Comparison of ENCODE assay signal across 9 cellular contexts in the genomic region with DNA sequence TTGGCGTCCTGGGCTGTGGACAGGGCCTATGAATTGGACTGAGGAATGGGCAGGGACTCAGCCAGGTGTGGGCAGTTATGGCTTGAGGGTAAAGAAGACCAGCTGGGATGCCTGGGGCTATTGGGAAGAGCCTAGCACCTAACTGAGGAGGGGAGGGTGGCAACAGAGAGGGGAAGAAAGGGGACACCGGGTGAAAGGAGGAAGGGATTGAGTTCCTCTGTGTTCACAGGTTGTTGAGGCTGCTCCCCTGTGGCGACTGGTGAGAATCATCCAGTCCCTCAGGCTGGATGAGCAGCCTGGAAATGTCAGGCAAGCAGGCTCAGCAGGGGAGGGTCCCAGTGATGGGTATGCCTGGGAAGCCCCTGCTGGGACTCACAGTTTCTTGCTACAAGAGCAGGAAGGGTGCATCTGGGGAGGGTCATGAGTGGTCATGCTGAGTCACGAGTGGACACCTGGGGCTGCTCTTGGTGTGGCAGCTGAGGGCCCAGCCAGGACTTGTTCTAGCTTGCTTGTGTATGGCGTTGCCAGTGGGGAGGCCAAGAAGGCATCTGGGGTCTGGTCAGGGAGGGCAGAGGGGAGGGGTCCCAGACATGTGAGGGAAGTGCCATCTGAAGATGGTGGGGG. TPM values are rescaled to one million over a fixed set of nuclear protein-coding genes. Genes with fewer than 3 reads are reported as not detected.
A peak's percentile ranks its signal among the peaks of the same experiment; 100 is the strongest.
DNase-seq lines count a peak whose midpoint lies in the region; ATAC-seq and TF ChIP-seq lines count a peak whose summit lies in the region.
"Had no signal": no experiment of that assay in that cellular context is flagged by ENCODE, and none has a peak within 500 bp of the region (broad histone marks: within the 10 kb centered on the region; RNA-seq: fewer than 3 reads in every experiment).

No MANE protein-coding gene starts in this region.

- H3K4me1 Mint-ChIP-seq in central memory CD8-positive, alpha-beta T cell = peaks cover 20% of the 10 kb centered on the region
- peaks cover 16% of the 10 kb centered on the region for H3K4me1 Mint-ChIP-seq in osteocyte (ENCODE audit: unreplicated experiment)

- H3K27ac Mint-ChIP-seq in central memory CD8-positive, alpha-beta T cell (ENCODE audit: low read depth) = peak overlapping the region; percentile 85
- H3K27ac Mint-ChIP-seq in osteocyte (ENCODE audit: unreplicated experiment) = peak overlapping the region; percentile 50

- ATAC-seq in central memory CD8-positive, alpha-beta T cell (replicated peaks; ENCODE audit: extremely low read depth, poor library complexity, severe bottlenecking) = no peak
- ATAC-seq in GM19397 (IDR thresholded peaks at IDR 0.05; ENCODE audit: unreplicated experiment) = no peak

- H3K9me3 Mint-ChIP-seq in central memory CD8-positive, alpha-beta T cell = no peaks in the 10 kb centered on the region
- no peaks in the 10 kb centered on the region for H3K9me3 Mint-ChIP-seq in osteocyte (ENCODE audit: unreplicated experiment)

- no peaks in the 10 kb centered on the region for H3K27me3 ChIP-seq in MG63

- H3K36me3 Mint-ChIP-seq in central memory CD8-positive, alpha-beta T cell (ENCODE audit: insufficient read depth) = peaks cover 13% of the 10 kb centered on the region
- peaks cover 11% of the 10 kb centered on the region for H3K36me3 Mint-ChIP-seq in osteocyte (ENCODE audit: unreplicated experiment)

- H3K27me3 Mint-ChIP-seq in central memory CD8-positive, alpha-beta T cell = no peaks in the 10 kb centered on the region
- no peaks in the 10 kb centered on the region for H3K27me3 Mint-ChIP-seq in osteocyte (ENCODE audit: unreplicated experiment)

- no peak for TF ChIP-seq CTCF in osteocyte (IDR thresholded peaks at IDR 0.05)

- peak overlapping the region; percentile 73 for H3K4me3 ChIP-seq in MG63

- DNase-seq in DMS53 (lab: John Stamatoyannopoulos, UW) (peak; percentile 27), DMS53 treated with DMSO at 0.1 percent for 48 hours (lab: John Stamatoyannopoulos, UW; ENCODE audit: unreplicated experiment) (no peak), MG63 (peak; percentile 18), osteocyte (ENCODE audit: extremely low spot score, unreplicated experiment) (no peak), CD1c-positive myeloid dendritic cell (ENCODE audit: extremely low spot score) (no peak), hypothalamus (lab: John Stamatoyannopoulos, UW) (no peak)
- no peak for DNase-seq in central memory CD8-positive, alpha-beta T cell (ENCODE audit: low spot score in 2 of 2)
- DNase-seq: dermis blood vessel endothelial cell had no signal

- peaks cover 20% of the 10 kb centered on the region for H3K36me3 ChIP-seq in MG63

- no peaks in the 10 kb centered on the region for H3K9me3 ChIP-seq in MG63

- peak overlapping the region; percentile 85 for H3K4me3 Mint-ChIP-seq in central memory CD8-positive, alpha-beta T cell
- H3K4me3 Mint-ChIP-seq in osteocyte (ENCODE audit: unreplicated experiment) = peak overlapping the region; percentile 80

RNA-seq across cellular contexts. Expression of gene ZNF324, which starts 1.4 kb away (rescaled TPM):
- total RNA-seq in MG63 (2014; rRNA removed; shearing (Covaris generic); ENCODE audit: low replicate concordance) = 15.2 and 16.0 TPM in 2 replicates
- total RNA-seq in osteocyte = 12.9 and 14.8 TPM in 2 replicates

RNA-seq across cellular contexts. Expression of gene ZNF446, which starts 7.8 kb away (rescaled TPM):
- total RNA-seq in MG63 (2014; rRNA removed; shearing (Covaris generic); ENCODE audit: low replicate concordance) = 18.4 and 23.5 TPM in 2 replicates
- 15.5 and 15.9 TPM in 2 replicates for total RNA-seq in osteocyte

RNA-seq across cellular contexts. Expression of gene ZNF324B, which starts 16.9 kb away (rescaled TPM):
- 11.5 and 22.9 TPM in 2 replicates for total RNA-seq in MG63 (2014; rRNA removed; shearing (Covaris generic); ENCODE audit: low replicate concordance)
- total RNA-seq in osteocyte = 7.4 and 8.2 TPM in 2 replicates

RNA-seq across cellular contexts. Expression of gene ZNF132, which starts 28.4 kb away (rescaled TPM):
- not detected in 2 replicates for total RNA-seq in MG63 (2014; rRNA removed; shearing (Covaris generic); ENCODE audit: low replicate concordance)
- 0.71 and 1.2 TPM in 2 replicates for total RNA-seq in osteocyte

RNA-seq across cellular contexts. Expression of gene SLC27A5, which starts 43.5 kb away (rescaled TPM):
- 5.5 and 13.0 TPM in 2 replicates for total RNA-seq in MG63 (2014; rRNA removed; shearing (Covaris generic); ENCODE audit: low replicate concordance)
- 7.5 and 8.8 TPM in 2 replicates for total RNA-seq in osteocyte

Comparison
In these comparisons a context has a peak if more than half of its experiments do, and no peak if none do; other contexts are left out.
1. DNase-seq: peak in DMS53 (single experiment) and MG63 (single experiment); none in DMS53 treated with DMSO at 0.1 percent for 48 hours (single experiment), central memory CD8-positive, alpha-beta T cell (0 of 2), osteocyte (single experiment), CD1c-positive myeloid dendritic cell (single experiment) and hypothalamus (0 of 51).